17 cellular contexts compared by ENCODE assay signal in the genomic region with DNA sequence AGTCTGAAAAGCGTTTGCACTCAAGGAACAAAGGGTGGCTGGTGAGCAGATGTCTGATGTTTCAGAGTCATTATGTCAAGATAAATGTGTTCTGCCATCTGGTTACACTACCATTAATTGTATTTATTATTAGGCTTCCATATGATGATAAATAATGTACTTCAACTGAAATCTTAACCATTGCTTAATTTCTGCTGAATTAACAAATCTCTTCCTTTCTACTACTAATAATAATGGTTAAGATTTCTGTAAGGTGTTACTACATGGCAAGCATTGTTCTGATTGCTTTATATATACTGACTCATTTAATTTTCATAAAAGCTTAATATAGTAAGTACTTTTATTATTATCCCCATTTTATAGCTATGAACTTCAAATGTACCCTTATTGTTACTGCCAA.
DNase-seq lines count a peak whose midpoint lies in the region; ATAC-seq and TF ChIP-seq lines count a peak whose summit lies in the region.
"Had no signal": no experiment of that assay in that cellular context is flagged by ENCODE, and none has a peak within 500 bp of the region (broad histone marks: within the 10 kb centered on the region; RNA-seq: fewer than 3 reads in every experiment).

No MANE protein-coding gene starts in this region.

- no peak overlapping the region for H3K27ac ChIP-seq in adrenal gland
- H3K27ac ChIP-seq: C4-2B had no signal

- WGBS in adrenal gland, 4 donors: 73 to 80% (median 79%) methylated on average over 1 of the region's 1 CpG

- H3K36me3 ChIP-seq in adrenal gland (replicated peaks in 1 of 2): no peaks in the 10 kb centered on the region

- DNase-seq in DMS 273 treated with DMSO at 0.1 percent for 48 hours (lab: John Stamatoyannopoulos, UW): peak; percentile 44
- DNase-seq in NCI-H1694 treated with DMSO at 0.1 percent for 48 hours (lab: John Stamatoyannopoulos, UW): peak; percentile 15
- peak; percentile 63 to 87 for DNase-seq in NCI-H524 (lab: John Stamatoyannopoulos, UW)
- no peak for DNase-seq in HUDEP-2 (lab: John Stamatoyannopoulos, UW; ENCODE audit: unreplicated experiment in 76 of 76)
- no peak for DNase-seq in adrenal gland
- DNase-seq: AML-193; Caco-2; CD4-positive, alpha-beta T cell; DMS79 treated with DMSO at 0.1 percent for 48 hours; GF-D8; GOT3; H7; HFFc6; KBM-7 had no signal

- peaks cover 0 to 12% of the 10 kb centered on the region in 2 donors for H3K4me1 ChIP-seq in adrenal gland (replicated peaks in 1 of 2)

- H3K27me3 ChIP-seq in adrenal gland: no peaks in the 10 kb centered on the region

- no peaks in the 10 kb centered on the region for H3K9me3 ChIP-seq in adrenal gland (replicated peaks in 1 of 3)
- H3K9me3 ChIP-seq: Caco-2 had no signal

- TF ChIP-seq POLR2A in adrenal gland (IDR thresholded peaks at IDR 0.05): no peak

- ATAC-seq in HG03196 (IDR thresholded peaks at IDR 0.05; ENCODE audit: unreplicated experiment): no peak
- ATAC-seq: HCT116 had no signal

- TF ChIP-seq CTCF in adrenal gland (IDR thresholded peaks at IDR 0.05): no peak

- intact Hi-C loops in adrenal gland (cut with DNase I): no loop called here

- H3K4me3 ChIP-seq in adrenal gland: no peak overlapping the region

Comparison
In these comparisons a context has a peak if more than half of its experiments do, and no peak if none do; other contexts are left out.
1. DNase-seq: peak in DMS 273 treated with DMSO at 0.1 percent for 48 hours (single experiment), NCI-H1694 treated with DMSO at 0.1 percent for 48 hours (single experiment) and NCI-H524 (2 of 2); none in HUDEP-2 (0 of 76) and adrenal gland (0 of 7).